Comparison of ENCODE assay signal across 1 cellular context in genomic region chr12:40632171-40632570, GRCh38.
TF ChIP-seq lines count a peak whose summit lies in the region.

No MANE protein-coding gene starts in this region.

TF ChIP-seq in A549, 52 proteins besides CTCF, POLR2A, EP300 and RAD21 (continued from another document):
- TF ChIP-seq, protein P1, sequence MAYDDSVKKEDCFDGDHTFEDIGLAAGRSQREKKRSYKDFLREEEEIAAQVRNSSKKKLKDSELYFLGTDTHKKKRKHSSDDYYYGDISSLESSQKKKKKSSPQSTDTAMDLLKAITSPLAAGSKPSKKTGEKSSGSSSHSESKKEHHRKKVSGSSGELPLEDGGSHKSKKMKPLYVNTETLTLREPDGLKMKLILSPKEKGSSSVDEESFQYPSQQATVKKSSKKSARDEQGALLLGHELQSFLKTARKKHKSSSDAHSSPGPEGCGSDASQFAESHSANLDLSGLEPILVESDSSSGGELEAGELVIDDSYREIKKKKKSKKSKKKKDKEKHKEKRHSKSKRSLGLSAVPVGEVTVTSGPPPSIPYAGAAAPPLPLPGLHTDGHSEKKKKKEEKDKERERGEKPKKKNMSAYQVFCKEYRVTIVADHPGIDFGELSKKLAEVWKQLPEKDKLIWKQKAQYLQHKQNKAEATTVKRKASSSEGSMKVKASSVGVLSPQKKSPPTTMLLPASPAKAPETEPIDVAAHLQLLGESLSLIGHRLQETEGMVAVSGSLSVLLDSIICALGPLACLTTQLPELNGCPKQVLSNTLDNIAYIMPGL (CRISPR knock-in tag; IDR thresholded peaks at IDR 0.05; ENCODE audit: borderline replicate concordance): no peak
